Comparison of ENCODE assay signal across 21 cellular contexts in the genomic region with DNA sequence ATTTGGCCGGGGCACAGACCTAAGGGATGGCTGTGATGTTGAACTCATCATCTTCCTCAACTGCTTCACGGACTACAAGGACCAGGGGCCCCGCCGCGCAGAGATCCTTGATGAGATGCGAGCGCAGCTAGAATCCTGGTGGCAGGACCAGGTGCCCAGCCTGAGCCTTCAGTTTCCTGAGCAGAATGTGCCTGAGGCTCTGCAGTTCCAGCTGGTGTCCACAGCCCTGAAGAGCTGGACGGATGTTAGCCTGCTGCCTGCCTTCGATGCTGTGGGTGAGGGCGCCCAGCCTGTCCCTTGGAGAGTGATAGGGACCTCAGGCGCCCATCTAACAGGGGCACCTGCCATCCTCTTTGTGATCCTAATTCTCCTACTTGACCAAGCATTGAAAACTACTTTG. TPM values are rescaled to one million over a fixed set of nuclear protein-coding genes. Genes with fewer than 3 reads are reported as not detected.
"Had no signal": no experiment of that assay in that cellular context is flagged by ENCODE, and none has a peak within 500 bp of the region (broad histone marks: within the 10 kb centered on the region; RNA-seq: fewer than 3 reads in every experiment).

No MANE protein-coding gene starts in this region.

- H3K4me2 ChIP-seq: smooth muscle cell had no signal

- H3K27ac ChIP-seq: lower lobe of right lung, parathyroid adenoma, suprapubic skin, transverse colon, vagina had no signal

- H3K9ac ChIP-seq: parathyroid adenoma had no signal

- H3K4me3 ChIP-seq: lower lobe of right lung, smooth muscle cell, suprapubic skin, transverse colon, vagina had no signal

- H3K27me3 Mint-ChIP-seq: effector memory CD8-positive, alpha-beta T cell; naive thymus-derived CD8-positive, alpha-beta T cell; stimulated activated naive CD8-positive, alpha-beta T cell treated with anti-CD3 and anti-CD28 coated beads, Interleukin-15, amount 100 ng/mL, for 72 hours had no signal

- DNase-seq: cortex of kidney; effector memory CD8-positive, alpha-beta T cell; hypothalamus; immature natural killer cell; left ventricle myocardium superior; lower lobe of right lung; naive thymus-derived CD8-positive, alpha-beta T cell; nephron progenitor cell; stimulated activated CD4-positive, alpha-beta T cell treated with anti-CD3 and anti-CD28 coated beads, Interleukin-12 subunit alpha, Interleukin-12 subunit beta, amount 100 ng/mL, for 4 hours; stimulated activated CD4-positive, alpha-beta T cell treated with anti-CD3 and anti-CD28 coated beads, Interleukin-1b, Interleukin-23, amount 100 ng/mL, for 48 hours; stimulated activated CD4-positive, alpha-beta T cell treated with anti-CD3 and anti-CD28 coated beads, Interleukin-4, amount 100 ng/mL, for 1 hour; stimulated activated CD8-positive, alpha-beta memory T cell treated with anti-CD3 and anti-CD28 coated beads, Interleukin-4, amount 100 ng/mL, for 48 hours; stimulated activated naive CD4-positive, alpha-beta T cell; stimulated activated naive CD8-positive, alpha-beta T cell treated with anti-CD3 and anti-CD28 coated beads, Interleukin-15, amount 100 ng/mL, for 72 hours; transverse colon had no signal

- H3K4me1 Mint-ChIP-seq: immature natural killer cell; nephron progenitor cell; stimulated activated naive CD8-positive, alpha-beta T cell treated with anti-CD3 and anti-CD28 coated beads, Interleukin-15, amount 100 ng/mL, for 72 hours had no signal

- H3K4me1 ChIP-seq: lower lobe of right lung, parathyroid adenoma, suprapubic skin, transverse colon, vagina had no signal

- H2AFZ ChIP-seq: parathyroid adenoma had no signal

- H3K9me3 ChIP-seq: suprapubic skin, vagina had no signal

- H3K27ac Mint-ChIP-seq: effector memory CD8-positive, alpha-beta T cell; immature natural killer cell; naive thymus-derived CD8-positive, alpha-beta T cell; nephron progenitor cell; progenitor cell of endocrine pancreas; stimulated activated naive CD8-positive, alpha-beta T cell treated with anti-CD3 and anti-CD28 coated beads, Interleukin-15, amount 100 ng/mL, for 72 hours had no signal

- H3K79me2 ChIP-seq: parathyroid adenoma had no signal

- H3K27me3 ChIP-seq: suprapubic skin, transverse colon, vagina had no signal

- H3K4me3 Mint-ChIP-seq: effector memory CD8-positive, alpha-beta T cell; immature natural killer cell; naive thymus-derived CD8-positive, alpha-beta T cell; nephron progenitor cell; stimulated activated naive CD8-positive, alpha-beta T cell treated with anti-CD3 and anti-CD28 coated beads, Interleukin-15, amount 100 ng/mL, for 72 hours had no signal

- ATAC-seq: effector memory CD8-positive, alpha-beta T cell; left ventricle myocardium superior; lower lobe of right lung; naive thymus-derived CD8-positive, alpha-beta T cell; sciatic nerve; stimulated activated naive CD8-positive, alpha-beta T cell treated with anti-CD3 and anti-CD28 coated beads, Interleukin-15, amount 100 ng/mL, for 72 hours had no signal

- H3K9me3 Mint-ChIP-seq: effector memory CD8-positive, alpha-beta T cell; nephron progenitor cell; stimulated activated naive CD8-positive, alpha-beta T cell treated with anti-CD3 and anti-CD28 coated beads, Interleukin-15, amount 100 ng/mL, for 72 hours had no signal

RNA-seq across cellular contexts. Expression of a gene that starts 12.4 kb away (rescaled TPM):
- polyA plus RNA-seq: smooth muscle cell had no signal

RNA-seq across cellular contexts. Expression of a gene that starts 27.6 kb away (rescaled TPM):
- total RNA-seq: progenitor cell of endocrine pancreas, smooth muscle cell had no signal
- polyA plus RNA-seq: smooth muscle cell had no signal

RNA-seq across cellular contexts. Expression of a gene that starts 43.9 kb away (rescaled TPM):
- total RNA-seq: smooth muscle cell had no signal
